2 cellular contexts compared by ENCODE assay signal in genomic region chr20:47821481-47822100, GRCh38.
TF ChIP-seq lines count a peak whose summit lies in the region.

No MANE protein-coding gene starts in this region.

TF ChIP-seq in HCT116, 20 proteins besides CTCF, POLR2A, EP300 and RAD21:
- TF ChIP-seq ZBTB33 (IDR thresholded peaks at IDR 0.05; ENCODE audit: extremely low read depth, insufficient replicate concordance, low read length) (no peak), POLR2AphosphoS5 (IDR thresholded peaks at IDR 0.05; ENCODE audit: low read depth, low read length) (no peak), SIN3A (IDR thresholded peaks at IDR 0.05; ENCODE audit: low read depth) (no peak), MAX (IDR thresholded peaks at IDR 0.05) (peak; percentile 73)

TF ChIP-seq in HEK293T, 16 proteins besides CTCF, POLR2A, EP300 and RAD21 (continued from another document):
- no peak for TF ChIP-seq L3MBTL2 (conservative IDR thresholded peaks at IDR 0.05)
- TF ChIP-seq TARDBP (IDR thresholded peaks at IDR 0.05): no peak
- TF ChIP-seq LEF1 (IDR thresholded peaks at IDR 0.05; ENCODE audit: borderline replicate concordance): no peak
- no peak for TF ChIP-seq HDGF (IDR thresholded peaks at IDR 0.05; ENCODE audit: borderline replicate concordance)
- TF ChIP-seq FOXK2 (IDR thresholded peaks at IDR 0.05): no peak
- no peak for TF ChIP-seq ZNF384 (IDR thresholded peaks at IDR 0.05)
- no peak for TF ChIP-seq FOXA1 (IDR thresholded peaks at IDR 0.05)
- no peak for TF ChIP-seq PKNOX1 (IDR thresholded peaks at IDR 0.05)
- no peak for TF ChIP-seq FOXM1 (IDR thresholded peaks at IDR 0.05; ENCODE audit: borderline replicate concordance)
- no peak for TF ChIP-seq NFRKB (IDR thresholded peaks at IDR 0.05)
- no peak for TF ChIP-seq SUZ12 (IDR thresholded peaks at IDR 0.05)
